In the genomic region with DNA sequence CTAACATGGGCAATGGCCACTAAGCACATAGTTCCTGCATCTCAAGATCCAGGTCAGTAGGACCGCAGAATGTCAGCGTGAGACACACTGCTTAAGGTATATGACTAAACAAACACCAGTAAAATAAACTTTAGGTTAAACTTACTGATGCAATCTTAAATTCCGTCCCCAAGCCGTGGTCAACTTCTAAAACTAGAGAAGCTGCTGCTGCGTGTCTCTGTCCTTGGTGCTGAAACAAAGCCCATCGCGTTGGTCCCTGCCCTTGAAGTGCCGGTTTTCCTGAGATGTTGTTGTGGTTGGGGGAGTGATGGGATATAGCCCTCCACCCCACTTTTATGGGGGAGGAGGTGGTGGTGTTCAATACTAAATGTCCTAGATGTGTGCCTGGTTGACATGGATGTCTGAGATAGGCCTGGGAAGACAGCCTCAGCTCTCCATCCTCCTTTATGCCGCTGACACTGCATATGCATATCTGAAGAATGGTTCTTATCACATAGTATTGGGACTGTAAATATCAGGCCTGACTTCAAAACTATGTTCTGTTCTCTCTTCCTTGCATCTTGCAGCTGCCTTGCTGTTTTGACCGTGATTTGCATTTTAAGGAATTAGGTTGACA, we compare ENCODE assay signal across 2 cellular contexts.
A peak's percentile ranks its signal among the peaks of the same experiment; 100 is the strongest.
TF ChIP-seq lines count a peak whose summit lies in the region.

No MANE protein-coding gene starts in this region.

TF ChIP-seq in HEK293, 187 proteins besides CTCF, POLR2A, EP300 and RAD21 (continued from another document):
- TF ChIP-seq TCF7L2 (IDR thresholded peaks at IDR 0.05; ENCODE audit: borderline replicate concordance, low read depth, low read length) (peak; percentile 20; the same call in 1 of the 2 replicates), HOXD13 (CRISPR knock-in tag; IDR thresholded peaks at IDR 0.05; ENCODE audit: borderline replicate concordance) (0 out of 2 replicates have a peak, but pooled peaks have one; percentile 21)

TF ChIP-seq in HepG2, 621 proteins besides CTCF, POLR2A, EP300 and RAD21 (continued from another document and continues in another):
- TF ChIP-seq, protein P1, sequence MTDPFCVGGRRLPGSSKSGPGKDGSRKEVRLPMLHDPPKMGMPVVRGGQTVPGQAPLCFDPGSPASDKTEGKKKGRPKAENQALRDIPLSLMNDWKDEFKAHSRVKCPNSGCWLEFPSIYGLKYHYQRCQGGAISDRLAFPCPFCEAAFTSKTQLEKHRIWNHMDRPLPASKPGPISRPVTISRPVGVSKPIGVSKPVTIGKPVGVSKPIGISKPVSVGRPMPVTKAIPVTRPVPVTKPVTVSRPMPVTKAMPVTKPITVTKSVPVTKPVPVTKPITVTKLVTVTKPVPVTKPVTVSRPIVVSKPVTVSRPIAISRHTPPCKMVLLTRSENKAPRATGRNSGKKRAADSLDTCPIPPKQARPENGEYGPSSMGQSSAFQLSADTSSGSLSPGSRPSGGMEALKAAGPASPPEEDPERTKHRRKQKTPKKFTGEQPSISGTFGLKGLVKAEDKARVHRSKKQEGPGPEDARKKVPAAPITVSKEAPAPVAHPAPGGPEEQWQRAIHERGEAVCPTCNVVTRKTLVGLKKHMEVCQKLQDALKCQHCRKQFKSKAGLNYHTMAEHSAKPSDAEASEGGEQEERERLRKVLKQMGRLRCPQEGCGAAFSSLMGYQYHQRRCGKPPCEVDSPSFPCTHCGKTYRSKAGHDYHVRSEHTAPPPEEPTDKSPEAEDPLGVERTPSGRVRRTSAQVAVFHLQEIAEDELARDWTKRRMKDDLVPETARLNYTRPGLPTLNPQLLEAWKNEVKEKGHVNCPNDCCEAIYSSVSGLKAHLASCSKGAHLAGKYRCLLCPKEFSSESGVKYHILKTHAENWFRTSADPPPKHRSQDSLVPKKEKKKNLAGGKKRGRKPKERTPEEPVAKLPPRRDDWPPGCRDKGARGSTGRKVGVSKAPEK (CRISPR knock-in tag; IDR thresholded peaks at IDR 0.05; ENCODE audit: borderline replicate concordance) = 0 out of 2 replicates have a peak, but pooled peaks have one; percentile 47
- peak; percentile 66; the same call in 1 of the 2 replicates for TF ChIP-seq KLF9 (CRISPR knock-in tag; IDR thresholded peaks at IDR 0.05; ENCODE audit: low read depth)
- 0 out of 2 replicates have a peak, but pooled peaks have one; percentile 43 for TF ChIP-seq GLI4 (CRISPR knock-in tag; IDR thresholded peaks at IDR 0.05; ENCODE audit: borderline replicate concordance)
- peak; percentile 70; the same call in 1 of the 2 replicates for TF ChIP-seq MEIS2 (CRISPR knock-in tag; IDR thresholded peaks at IDR 0.05)
- no peak for TF ChIP-seq ZKSCAN8 (CRISPR knock-in tag; IDR thresholded peaks at IDR 0.05; ENCODE audit: borderline replicate concordance)
- peak in 1 of 2 experiments; percentile 63; a peak in 1 of 4 replicates for TF ChIP-seq ATF4 (CRISPR knock-in tag; IDR thresholded peaks at IDR 0.05)
- peak; percentile 56; the same call in 1 of the 2 replicates for TF ChIP-seq ZNF558 (CRISPR knock-in tag; IDR thresholded peaks at IDR 0.05; ENCODE audit: borderline replicate concordance)
- TF ChIP-seq RBM22 (optimal IDR thresholded peaks at IDR 0.05; ENCODE audit: low read length) = no peak
- TF ChIP-seq, protein P2, sequence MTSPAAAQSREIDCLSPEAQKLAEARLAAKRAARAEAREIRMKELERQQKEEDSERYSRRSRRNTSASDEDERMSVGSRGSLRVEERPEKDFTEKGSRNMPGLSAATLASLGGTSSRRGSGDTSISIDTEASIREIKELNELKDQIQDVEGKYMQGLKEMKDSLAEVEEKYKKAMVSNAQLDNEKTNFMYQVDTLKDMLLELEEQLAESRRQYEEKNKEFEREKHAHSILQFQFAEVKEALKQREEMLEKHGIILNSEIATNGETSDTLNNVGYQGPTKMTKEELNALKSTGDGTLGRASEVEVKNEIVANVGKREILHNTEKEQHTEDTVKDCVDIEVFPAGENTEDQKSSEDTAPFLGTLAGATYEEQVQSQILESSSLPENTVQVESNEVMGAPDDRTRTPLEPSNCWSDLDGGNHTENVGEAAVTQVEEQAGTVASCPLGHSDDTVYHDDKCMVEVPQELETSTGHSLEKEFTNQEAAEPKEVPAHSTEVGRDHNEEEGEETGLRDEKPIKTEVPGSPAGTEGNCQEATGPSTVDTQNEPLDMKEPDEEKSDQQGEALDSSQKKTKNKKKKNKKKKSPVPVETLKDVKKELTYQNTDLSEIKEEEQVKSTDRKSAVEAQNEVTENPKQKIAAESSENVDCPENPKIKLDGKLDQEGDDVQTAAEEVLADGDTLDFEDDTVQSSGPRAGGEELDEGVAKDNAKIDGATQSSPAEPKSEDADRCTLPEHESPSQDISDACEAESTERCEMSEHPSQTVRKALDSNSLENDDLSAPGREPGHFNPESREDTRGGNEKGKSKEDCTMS (CRISPR knock-in tag; conservative IDR thresholded peaks at IDR 0.05) = 0 out of 2 replicates have a peak, but pooled peaks have one; percentile 72
- no peak for TF ChIP-seq NBN (conservative IDR thresholded peaks at IDR 0.05)
- TF ChIP-seq RCOR2 (CRISPR knock-in tag; IDR thresholded peaks at IDR 0.05) = no peak
- 0 out of 4 replicates have a peak, but pooled peaks of 1 of the 2 experiments have one; percentile 16 for TF ChIP-seq NR2F1 (CRISPR knock-in tag; IDR thresholded peaks at IDR 0.05)
- peak; percentile 57; the same call in 1 of the 2 replicates for TF ChIP-seq KDM2A (CRISPR knock-in tag; IDR thresholded peaks at IDR 0.05; ENCODE audit: borderline replicate concordance, low read depth)
- TF ChIP-seq PTBP1 (IDR thresholded peaks at IDR 0.05; ENCODE audit: low read depth, low read length, poor library complexity, severe bottlenecking) = no peak
- peak; percentile 34; the same call in 1 of the 2 replicates for TF ChIP-seq YEATS2 (CRISPR knock-in tag; IDR thresholded peaks at IDR 0.05; ENCODE audit: borderline replicate concordance)
- 0 out of 2 replicates have a peak, but pooled peaks have one; percentile 49 for TF ChIP-seq ZNF737 (CRISPR knock-in tag; IDR thresholded peaks at IDR 0.05; ENCODE audit: borderline replicate concordance)
- no peak for TF ChIP-seq CERS6 (CRISPR knock-in tag; IDR thresholded peaks at IDR 0.05)
- 0 out of 2 replicates have a peak, but pooled peaks have one; percentile 59 for TF ChIP-seq TMF1 (CRISPR knock-in tag; IDR thresholded peaks at IDR 0.05; ENCODE audit: low read depth)
- TF ChIP-seq, protein P3, sequence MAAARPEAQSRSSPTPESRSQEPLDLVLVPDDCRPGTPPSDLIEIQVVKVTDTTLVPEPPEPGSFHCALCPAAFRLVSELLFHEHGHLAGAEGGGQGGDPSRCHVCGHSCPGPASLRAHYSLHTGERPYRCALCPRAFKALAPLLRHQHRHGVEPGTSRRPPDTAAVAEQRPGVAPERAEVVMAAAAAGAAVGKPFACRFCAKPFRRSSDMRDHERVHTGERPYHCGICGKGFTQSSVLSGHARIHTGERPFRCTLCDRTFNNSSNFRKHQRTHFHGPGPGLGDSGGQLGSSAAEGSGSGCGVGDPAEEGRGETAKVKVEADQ (CRISPR knock-in tag; IDR thresholded peaks at IDR 0.05; ENCODE audit: borderline replicate concordance) = no peak
- 0 out of 2 replicates have a peak, but pooled peaks have one; percentile 16 for TF ChIP-seq PITX1 (CRISPR knock-in tag; IDR thresholded peaks at IDR 0.05)
- no peak for TF ChIP-seq ZNF333 (CRISPR knock-in tag; IDR thresholded peaks at IDR 0.05; ENCODE audit: borderline replicate concordance)
- no peak for TF ChIP-seq ZNF513 (CRISPR knock-in tag; conservative IDR thresholded peaks at IDR 0.05)
- TF ChIP-seq, protein P4, sequence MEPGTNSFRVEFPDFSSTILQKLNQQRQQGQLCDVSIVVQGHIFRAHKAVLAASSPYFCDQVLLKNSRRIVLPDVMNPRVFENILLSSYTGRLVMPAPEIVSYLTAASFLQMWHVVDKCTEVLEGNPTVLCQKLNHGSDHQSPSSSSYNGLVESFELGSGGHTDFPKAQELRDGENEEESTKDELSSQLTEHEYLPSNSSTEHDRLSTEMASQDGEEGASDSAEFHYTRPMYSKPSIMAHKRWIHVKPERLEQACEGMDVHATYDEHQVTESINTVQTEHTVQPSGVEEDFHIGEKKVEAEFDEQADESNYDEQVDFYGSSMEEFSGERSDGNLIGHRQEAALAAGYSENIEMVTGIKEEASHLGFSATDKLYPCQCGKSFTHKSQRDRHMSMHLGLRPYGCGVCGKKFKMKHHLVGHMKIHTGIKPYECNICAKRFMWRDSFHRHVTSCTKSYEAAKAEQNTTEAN (CRISPR knock-in tag; conservative IDR thresholded peaks at IDR 0.05) = 0 out of 2 replicates have a peak, but pooled peaks have one; percentile 18
- peak; percentile 62 for TF ChIP-seq IRF2 (CRISPR knock-in tag; IDR thresholded peaks at IDR 0.05)
- TF ChIP-seq MIER2 (CRISPR knock-in tag; IDR thresholded peaks at IDR 0.05) = peak; percentile 99
- peak; percentile 63; the same call in 1 of the 2 replicates for TF ChIP-seq ZBTB20 (CRISPR knock-in tag; IDR thresholded peaks at IDR 0.05; ENCODE audit: borderline replicate concordance, low read depth)
- no peak for TF ChIP-seq FUBP1 (CRISPR knock-in tag; IDR thresholded peaks at IDR 0.05; ENCODE audit: borderline replicate concordance)
- TF ChIP-seq ZSCAN31 (CRISPR knock-in tag; IDR thresholded peaks at IDR 0.05; ENCODE audit: low read depth) = peak; percentile 42; the same call in 1 of the 2 replicates
- TF ChIP-seq ZNF430 (CRISPR knock-in tag; IDR thresholded peaks at IDR 0.05) = peak; percentile 54; the same call in 1 of the 2 replicates
- peak; percentile 71 for TF ChIP-seq ELF3 (CRISPR knock-in tag; IDR thresholded peaks at IDR 0.05)
- no peak for TF ChIP-seq ZNF609 (CRISPR knock-in tag; IDR thresholded peaks at IDR 0.05; ENCODE audit: borderline replicate concordance)
- TF ChIP-seq, protein P5, sequence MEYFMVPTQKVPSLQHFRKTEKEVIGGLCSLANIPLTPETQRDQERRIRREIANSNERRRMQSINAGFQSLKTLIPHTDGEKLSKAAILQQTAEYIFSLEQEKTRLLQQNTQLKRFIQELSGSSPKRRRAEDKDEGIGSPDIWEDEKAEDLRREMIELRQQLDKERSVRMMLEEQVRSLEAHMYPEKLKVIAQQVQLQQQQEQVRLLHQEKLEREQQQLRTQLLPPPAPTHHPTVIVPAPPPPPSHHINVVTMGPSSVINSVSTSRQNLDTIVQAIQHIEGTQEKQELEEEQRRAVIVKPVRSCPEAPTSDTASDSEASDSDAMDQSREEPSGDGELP (IDR thresholded peaks at IDR 0.05; ENCODE audit: borderline replicate concordance, low read depth) = no peak
